ENCODE assay signal across 22 cellular contexts in the genomic region with DNA sequence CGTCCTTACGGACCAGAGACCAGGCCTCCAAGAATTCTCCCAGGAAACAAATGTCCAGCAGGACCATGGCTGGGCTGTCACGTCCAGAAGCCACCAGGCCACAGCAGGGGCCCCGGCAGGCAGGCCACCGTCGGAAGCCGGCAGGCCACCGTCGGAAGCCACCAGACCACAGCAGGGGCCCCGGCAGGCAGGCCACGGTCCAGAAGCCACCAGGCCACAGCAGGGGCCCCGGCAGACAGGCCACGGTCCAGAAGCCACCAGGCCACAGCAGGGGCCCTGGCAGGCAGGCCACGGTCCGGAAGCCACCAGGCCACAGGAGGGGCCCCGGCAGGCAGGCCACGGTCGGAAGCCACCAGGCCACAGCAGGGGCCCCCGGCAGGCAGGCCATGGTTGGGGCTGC.
DNase-seq lines count a peak whose midpoint lies in the region; ATAC-seq and TF ChIP-seq lines count a peak whose summit lies in the region.
"Had no signal": no experiment of that assay in that cellular context is flagged by ENCODE, and none has a peak within 500 bp of the region (broad histone marks: within the 10 kb centered on the region; RNA-seq: fewer than 3 reads in every experiment).

No MANE protein-coding gene starts in this region.

- H3K36me3 Mint-ChIP-seq in activated CD4-positive, alpha-beta memory T cell treated with anti-CD3 and anti-CD28 coated beads for 36 hours, result no peaks in the 10 kb centered on the region
- H3K36me3 Mint-ChIP-seq in activated CD4-positive, alpha-beta memory T cell treated with anti-CD3 and anti-CD28 coated beads, Interleukin-2, amount 10 ng/mL, durations not matched to agents 7 days and 5 days (ENCODE audit: low read depth), result no peaks in the 10 kb centered on the region
- H3K36me3 Mint-ChIP-seq: CD14-positive monocyte; CD4-positive, alpha-beta memory T cell; IgD-negative memory B cell had no signal

- no peak for TF ChIP-seq POLR2A in sigmoid colon (IDR thresholded peaks at IDR 0.05)

- WGBS in sigmoid colon, 2 donors, result 85 to 92% methylated on average over 19 of the region's 19 CpGs

- no peak for TF ChIP-seq EP300 in sigmoid colon (IDR thresholded peaks at IDR 0.05)

- H3K9me3 ChIP-seq in RWPE2 (ENCODE audit: severe bottlenecking) (no peaks in the 10 kb centered on the region), sigmoid colon (no peaks in the 10 kb centered on the region)
- H3K9me3 ChIP-seq: BLaER1 had no signal

- no peak overlapping the region for H3K4me3 Mint-ChIP-seq in activated CD4-positive, alpha-beta memory T cell treated with anti-CD3 and anti-CD28 coated beads for 36 hours
- H3K4me3 Mint-ChIP-seq in activated CD4-positive, alpha-beta memory T cell treated with anti-CD3 and anti-CD28 coated beads, Interleukin-2, amount 10 ng/mL, durations not matched to agents 7 days and 5 days, result no peak overlapping the region
- H3K4me3 Mint-ChIP-seq: CD14-positive monocyte; CD4-positive, alpha-beta memory T cell; HFFc6 had no signal

- intact Hi-C loops in activated CD4-positive, alpha-beta memory T cell treated with anti-CD3 and anti-CD28 coated beads for 36 hours (cut with micrococcal nuclease), result no loop called here
- intact Hi-C loops in sigmoid colon (cut with DNase I), result no loop called here

- CTCF ChIA-PET in activated CD4-positive, alpha-beta memory T cell treated with anti-CD3 and anti-CD28 coated beads for 36 hours (lab: Charles Lee), result no interaction called here
- CTCF ChIA-PET in activated CD4-positive, alpha-beta memory T cell treated with anti-CD3 and anti-CD28 coated beads, Interleukin-2, amount 10 ng/mL, durations not matched to agents 7 days and 5 days (lab: Charles Lee), result interaction anchor here (0.6 kb wide), 1 partner anchor 286 kb away, joined by 3 read pairs; no protein-coding TSS in a partner anchor

- POLR2A ChIA-PET in activated CD4-positive, alpha-beta memory T cell treated with anti-CD3 and anti-CD28 coated beads for 36 hours (lab: Charles Lee), result no interaction called here
- POLR2A ChIA-PET in activated CD4-positive, alpha-beta memory T cell treated with anti-CD3 and anti-CD28 coated beads, Interleukin-2, amount 10 ng/mL, durations not matched to agents 7 days and 5 days (lab: Charles Lee), result no interaction called here

- H3K27me3 Mint-ChIP-seq in activated CD4-positive, alpha-beta memory T cell treated with anti-CD3 and anti-CD28 coated beads for 36 hours, result no peaks in the 10 kb centered on the region
- H3K27me3 Mint-ChIP-seq in activated CD4-positive, alpha-beta memory T cell treated with anti-CD3 and anti-CD28 coated beads, Interleukin-2, amount 10 ng/mL, durations not matched to agents 7 days and 5 days, result no peaks in the 10 kb centered on the region
- H3K27me3 Mint-ChIP-seq: CD4-positive, alpha-beta memory T cell; IgD-negative memory B cell had no signal

- H3K27me3 ChIP-seq in RWPE2 (ENCODE audit: insufficient read depth, poor library complexity, severe bottlenecking) (no peaks in the 10 kb centered on the region), sigmoid colon (no peaks in the 10 kb centered on the region)
- H3K27me3 ChIP-seq: BLaER1 had no signal

- H3K36me3 ChIP-seq in RWPE2 (ENCODE audit: low read depth), result no peaks in the 10 kb centered on the region
- H3K36me3 ChIP-seq in sigmoid colon, result no peaks in the 10 kb centered on the region
- H3K36me3 ChIP-seq: BLaER1 had no signal

- H3K4me3 ChIP-seq in RWPE2 (ENCODE audit: severe bottlenecking), result no peak overlapping the region
- no peak overlapping the region for H3K4me3 ChIP-seq in sigmoid colon
- H3K4me3 ChIP-seq: BLaER1, GM12878, GM23248 had no signal

- TF ChIP-seq CTCF in RWPE2 (IDR thresholded peaks at IDR 0.05; ENCODE audit: poor library complexity, severe bottlenecking) (no peak), sigmoid colon (IDR thresholded peaks at IDR 0.05) (no peak)

- peaks cover 4% of the 10 kb centered on the region for H3K4me1 Mint-ChIP-seq in activated CD4-positive, alpha-beta memory T cell treated with anti-CD3 and anti-CD28 coated beads for 36 hours (ENCODE audit: low read depth)
- peaks cover 7% of the 10 kb centered on the region for H3K4me1 Mint-ChIP-seq in activated CD4-positive, alpha-beta memory T cell treated with anti-CD3 and anti-CD28 coated beads, Interleukin-2, amount 10 ng/mL, durations not matched to agents 7 days and 5 days

- H3K4me1 ChIP-seq in RWPE2 (ENCODE audit: insufficient read depth, poor library complexity, severe bottlenecking), result no peaks in the 10 kb centered on the region
- no peaks in the 10 kb centered on the region for H3K4me1 ChIP-seq in sigmoid colon

- no peak overlapping the region for H3K27ac Mint-ChIP-seq in activated CD4-positive, alpha-beta memory T cell treated with anti-CD3 and anti-CD28 coated beads for 36 hours
- no peak overlapping the region for H3K27ac Mint-ChIP-seq in activated CD4-positive, alpha-beta memory T cell treated with anti-CD3 and anti-CD28 coated beads, Interleukin-2, amount 10 ng/mL, durations not matched to agents 7 days and 5 days
- H3K27ac Mint-ChIP-seq: CD4-positive, alpha-beta memory T cell; HFFc6 had no signal

- DNase-seq in activated CD4-positive, alpha-beta memory T cell treated with anti-CD3 and anti-CD28 coated beads for 36 hours, result peak; percentile 1
- no peak for DNase-seq in activated CD4-positive, alpha-beta memory T cell treated with anti-CD3 and anti-CD28 coated beads, Interleukin-2, amount 10 ng/mL, durations not matched to agents 7 days and 5 days
- DNase-seq in RWPE2 (ENCODE audit: low spot score) (peak; percentile 15), left lobe of liver (ENCODE audit: low spot score) (peak; percentile 23), sigmoid colon (peak; percentile 28), NCI-H1436 treated with DMSO at 0.1 percent for 48 hours (lab: John Stamatoyannopoulos, UW) (no peak), NOMO-1 treated with dmso at 0.1 percent for 144 hours (lab: John Stamatoyannopoulos, UW; ENCODE audit: unreplicated experiment) (no peak)
- DNase-seq in activated CD4-positive, alpha-beta T cell treated with anti-CD3 and anti-CD28 coated beads for 4 hours, result no peak
- DNase-seq: Calu3; CD4-positive, alpha-beta memory T cell; DMS79 treated with DMSO at 0.1 percent for 48 hours; EL; GM23248; H7; HFFc6 had no signal

- H3K27ac ChIP-seq in RWPE2 (ENCODE audit: poor library complexity, severe bottlenecking) (no peak overlapping the region), sigmoid colon (no peak overlapping the region)
- H3K27ac ChIP-seq: 22Rv1, BLaER1, GM23248 had no signal

- ATAC-seq in RWPE2 (ENCODE audit: low read depth), result no peak
- no peak for ATAC-seq in left lobe of liver
- ATAC-seq: HCT116, HepG2 had no signal

- H3K9me3 Mint-ChIP-seq in activated CD4-positive, alpha-beta memory T cell treated with anti-CD3 and anti-CD28 coated beads for 36 hours, result no peaks in the 10 kb centered on the region
- no peaks in the 10 kb centered on the region for H3K9me3 Mint-ChIP-seq in activated CD4-positive, alpha-beta memory T cell treated with anti-CD3 and anti-CD28 coated beads, Interleukin-2, amount 10 ng/mL, durations not matched to agents 7 days and 5 days
- H3K9me3 Mint-ChIP-seq: CD14-positive monocyte; CD4-positive, alpha-beta memory T cell; IgD-negative memory B cell had no signal

Comparison
In these comparisons a context has a peak if more than half of its experiments do, and no peak if none do; other contexts are left out.
1. DNase-seq: peak in activated CD4-positive, alpha-beta memory T cell treated with anti-CD3 and anti-CD28 coated beads for 36 hours (single experiment), RWPE2 (single experiment), left lobe of liver (single experiment) and sigmoid colon (single experiment); none in activated CD4-positive, alpha-beta memory T cell treated with anti-CD3 and anti-CD28 coated beads, Interleukin-2, amount 10 ng/mL, durations not matched to agents 7 days and 5 days (single experiment), activated CD4-positive, alpha-beta T cell treated with anti-CD3 and anti-CD28 coated beads for 4 hours (0 of 2), NCI-H1436 treated with DMSO at 0.1 percent for 48 hours (single experiment) and NOMO-1 treated with dmso at 0.1 percent for 144 hours (single experiment).